Comparison of ENCODE assay signal across 11 cellular contexts in genomic region chr3:188106006-188106405, GRCh38.
"Had no signal": no experiment of that assay in that cellular context is flagged by ENCODE, and none has a peak within 500 bp of the region (broad histone marks: within the 10 kb centered on the region; RNA-seq: fewer than 3 reads in every experiment).

No MANE protein-coding gene starts in this region.

- DNase-seq: GM23248, GOT3, H7, H9, HCEC 1CT, HFFc6 had no signal

- H3K4me3 ChIP-seq: GM23248, GM23338, HAP-1 had no signal

- FAIRE-seq: H1, H54 had no signal

- H3K36me3 ChIP-seq: HAP-1 had no signal

- H3K27ac ChIP-seq: GM23248 had no signal

- H3K4me2 ChIP-seq: GM23338 had no signal

- ATAC-seq: GM23338, HCT116 had no signal

- H3K4me1 ChIP-seq: HAP-1 had no signal

- H3K9ac ChIP-seq: GM23248 had no signal

- H3K4me3 Mint-ChIP-seq: GM23338, H9, HFFc6 had no signal

- H3K9me3 Mint-ChIP-seq: GM23338, H9, HFFc6 had no signal

- H3K27ac Mint-ChIP-seq: GM23338, H9, HFFc6 had no signal

- H3K9me3 ChIP-seq: HAP-1 had no signal

- H2AFZ ChIP-seq: GM23248, GM23338 had no signal
